In genomic region chr6:157221049-157221816, GRCh38 we compare ENCODE assay signal across 1 cellular context.
TF ChIP-seq lines count a peak whose summit lies in the region.

No MANE protein-coding gene starts in this region.

TF ChIP-seq in K562, 482 proteins besides CTCF, POLR2A, EP300 and RAD21 (continued from another document and continues in another):
- no peak for TF ChIP-seq CHD7 (IDR thresholded peaks at IDR 0.05; ENCODE audit: low read depth, low read length)
- peak; percentile 25 for TF ChIP-seq GABPA (tag; conservative IDR thresholded peaks at IDR 0.05; ENCODE audit: low read depth)
- no peak for TF ChIP-seq ZNF232 (CRISPR knock-in tag; IDR thresholded peaks at IDR 0.05)
- no peak for TF ChIP-seq SMAD1 (IDR thresholded peaks at IDR 0.05; ENCODE audit: low read depth, low read length, partially characterized antibody)
- TF ChIP-seq, protein P1, sequence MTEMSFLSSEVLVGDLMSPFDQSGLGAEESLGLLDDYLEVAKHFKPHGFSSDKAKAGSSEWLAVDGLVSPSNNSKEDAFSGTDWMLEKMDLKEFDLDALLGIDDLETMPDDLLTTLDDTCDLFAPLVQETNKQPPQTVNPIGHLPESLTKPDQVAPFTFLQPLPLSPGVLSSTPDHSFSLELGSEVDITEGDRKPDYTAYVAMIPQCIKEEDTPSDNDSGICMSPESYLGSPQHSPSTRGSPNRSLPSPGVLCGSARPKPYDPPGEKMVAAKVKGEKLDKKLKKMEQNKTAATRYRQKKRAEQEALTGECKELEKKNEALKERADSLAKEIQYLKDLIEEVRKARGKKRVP (CRISPR knock-in tag; IDR thresholded peaks at IDR 0.05): no peak
- TF ChIP-seq TBP (optimal IDR thresholded peaks at IDR 0.05; ENCODE audit: low read depth, low read length): peak; percentile 70
- no peak for TF ChIP-seq MCM2 (IDR thresholded peaks at IDR 0.05; ENCODE audit: low read depth)
- TF ChIP-seq, protein P2, sequence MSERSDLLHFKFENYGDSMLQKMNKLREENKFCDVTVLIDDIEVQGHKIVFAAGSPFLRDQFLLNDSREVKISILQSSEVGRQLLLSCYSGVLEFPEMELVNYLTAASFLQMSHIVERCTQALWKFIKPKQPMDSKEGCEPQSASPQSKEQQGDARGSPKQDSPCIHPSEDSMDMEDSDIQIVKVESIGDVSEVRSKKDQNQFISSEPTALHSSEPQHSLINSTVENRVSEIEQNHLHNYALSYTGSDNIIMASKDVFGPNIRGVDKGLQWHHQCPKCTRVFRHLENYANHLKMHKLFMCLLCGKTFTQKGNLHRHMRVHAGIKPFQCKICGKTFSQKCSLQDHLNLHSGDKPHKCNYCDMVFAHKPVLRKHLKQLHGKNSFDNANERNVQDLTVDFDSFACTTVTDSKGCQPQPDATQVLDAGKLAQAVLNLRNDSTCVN (CRISPR knock-in tag; IDR thresholded peaks at IDR 0.05): peak; percentile 95
- no peak for TF ChIP-seq XRCC4 (IDR thresholded peaks at IDR 0.05; ENCODE audit: extremely low read depth, insufficient read depth, insufficient read length)
- TF ChIP-seq KAT2B (IDR thresholded peaks at IDR 0.05; ENCODE audit: low read depth, low read length): no peak
- TF ChIP-seq RBM25 (IDR thresholded peaks at IDR 0.05; ENCODE audit: low read depth, low read length, severe bottlenecking): no peak
- no peak for TF ChIP-seq FOXJ3 (CRISPR knock-in tag; IDR thresholded peaks at IDR 0.05)
- TF ChIP-seq ZKSCAN1 (IDR thresholded peaks at IDR 0.05; ENCODE audit: low read depth, low read length): peak; percentile 42; the same call in 1 of the 2 replicates
- TF ChIP-seq ZBTB17 (CRISPR knock-in tag; IDR thresholded peaks at IDR 0.05): 0 out of 2 replicates have a peak, but pooled peaks have one; percentile 49
- TF ChIP-seq ZNF707 (CRISPR knock-in tag; conservative IDR thresholded peaks at IDR 0.05): no peak
- peak; percentile 93 for TF ChIP-seq ELF4 (CRISPR knock-in tag; IDR thresholded peaks at IDR 0.05)
- TF ChIP-seq, protein P3, sequence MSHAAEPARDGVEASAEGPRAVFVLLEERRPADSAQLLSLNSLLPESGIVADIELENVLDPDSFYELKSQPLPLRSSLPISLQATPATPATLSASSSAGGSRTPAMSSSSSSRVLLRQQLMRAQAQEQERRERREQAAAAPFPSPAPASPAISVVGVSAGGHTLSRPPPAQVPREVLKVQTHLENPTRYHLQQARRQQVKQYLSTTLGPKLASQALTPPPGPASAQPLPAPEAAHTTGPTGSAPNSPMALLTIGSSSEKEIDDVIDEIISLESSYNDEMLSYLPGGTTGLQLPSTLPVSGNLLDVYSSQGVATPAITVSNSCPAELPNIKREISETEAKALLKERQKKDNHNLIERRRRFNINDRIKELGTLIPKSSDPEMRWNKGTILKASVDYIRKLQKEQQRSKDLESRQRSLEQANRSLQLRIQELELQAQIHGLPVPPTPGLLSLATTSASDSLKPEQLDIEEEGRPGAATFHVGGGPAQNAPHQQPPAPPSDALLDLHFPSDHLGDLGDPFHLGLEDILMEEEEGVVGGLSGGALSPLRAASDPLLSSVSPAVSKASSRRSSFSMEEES (CRISPR knock-in tag; IDR thresholded peaks at IDR 0.05): no peak
- no peak for TF ChIP-seq NFYB (IDR thresholded peaks at IDR 0.05; ENCODE audit: extremely low read depth, insufficient read length)
- TF ChIP-seq ZNF197 (CRISPR knock-in tag; IDR thresholded peaks at IDR 0.05; ENCODE audit: low read depth): no peak
- TF ChIP-seq ZNF764 (CRISPR knock-in tag; IDR thresholded peaks at IDR 0.05; ENCODE audit: low read depth): no peak
- peak; percentile 58; the same call in 1 of the 2 replicates for TF ChIP-seq ZBTB5 (IDR thresholded peaks at IDR 0.05)
- no peak for TF ChIP-seq ZNF133 (CRISPR knock-in tag; IDR thresholded peaks at IDR 0.05)
- no peak for TF ChIP-seq ZBTB49 (CRISPR knock-in tag; IDR thresholded peaks at IDR 0.05; ENCODE audit: borderline replicate concordance)
- TF ChIP-seq THRAP3 (IDR thresholded peaks at IDR 0.05; ENCODE audit: borderline replicate concordance): peak; percentile 89; the same call in 1 of the 2 replicates
- TF ChIP-seq BRF2 (IDR thresholded peaks at IDR 0.05; ENCODE audit: borderline replicate concordance, insufficient read depth, insufficient read length): no peak
- peak; percentile 61; the same call in 1 of the 2 replicates for TF ChIP-seq ATF7 (IDR thresholded peaks at IDR 0.05)
- no peak; the same call in 1 of the 2 replicates for TF ChIP-seq TCF3 (CRISPR knock-in tag; IDR thresholded peaks at IDR 0.05)
- TF ChIP-seq, protein P4, sequence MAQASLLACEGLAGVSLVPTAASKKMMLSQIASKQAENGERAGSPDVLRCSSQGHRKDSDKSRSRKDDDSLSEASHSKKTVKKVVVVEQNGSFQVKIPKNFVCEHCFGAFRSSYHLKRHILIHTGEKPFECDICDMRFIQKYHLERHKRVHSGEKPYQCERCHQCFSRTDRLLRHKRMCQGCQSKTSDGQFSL (CRISPR knock-in tag; IDR thresholded peaks at IDR 0.05): no peak
- TF ChIP-seq, protein P4 (tag; IDR thresholded peaks at IDR 0.05): no peak
- peak; percentile 53; the same call in 1 of the 2 replicates for TF ChIP-seq MTA2 (IDR thresholded peaks at IDR 0.05; ENCODE audit: low read depth)
